1 cellular context compared by ENCODE assay signal in the genomic region with DNA sequence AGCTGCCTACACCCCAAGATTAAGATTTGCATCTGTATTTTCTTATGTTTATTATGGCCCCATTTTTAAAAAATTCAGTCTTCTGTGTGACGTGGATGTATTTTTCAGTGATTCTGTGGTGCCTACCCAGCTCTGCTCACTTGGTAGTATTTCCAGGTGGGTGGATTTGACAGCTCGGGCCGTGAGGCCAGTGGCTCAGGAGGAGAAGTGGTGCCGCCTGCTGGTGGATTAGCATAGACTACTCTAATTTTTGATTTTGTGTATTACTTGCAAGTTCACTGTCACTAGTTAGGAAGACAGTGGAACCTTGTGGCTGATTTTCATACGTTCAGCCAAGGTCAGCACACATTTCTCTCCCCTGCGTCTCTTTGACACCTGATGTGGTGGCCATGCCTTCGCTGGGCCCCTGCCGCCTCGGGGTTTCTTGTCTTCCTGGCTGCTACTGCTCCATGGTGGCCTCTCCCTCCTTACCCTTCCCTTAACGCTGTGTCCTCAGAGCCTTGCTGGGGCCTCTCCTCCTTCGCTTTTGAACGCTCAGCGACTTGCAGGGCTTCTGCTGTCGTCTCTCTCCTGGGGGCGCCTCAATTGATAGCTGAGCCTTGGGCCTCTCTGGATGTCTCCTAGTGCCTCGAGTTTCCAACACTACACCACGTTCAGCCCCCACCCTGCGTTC.
A peak's percentile ranks its signal among the peaks of the same experiment; 100 is the strongest.
TF ChIP-seq lines count a peak whose summit lies in the region.

No MANE protein-coding gene starts in this region.

TF ChIP-seq in HepG2, 621 proteins besides CTCF, POLR2A, EP300 and RAD21 (continued from another document and continues in another):
- TF ChIP-seq ZNF674 (CRISPR knock-in tag; IDR thresholded peaks at IDR 0.05; ENCODE audit: low read depth) = no peak
- TF ChIP-seq, protein P1, sequence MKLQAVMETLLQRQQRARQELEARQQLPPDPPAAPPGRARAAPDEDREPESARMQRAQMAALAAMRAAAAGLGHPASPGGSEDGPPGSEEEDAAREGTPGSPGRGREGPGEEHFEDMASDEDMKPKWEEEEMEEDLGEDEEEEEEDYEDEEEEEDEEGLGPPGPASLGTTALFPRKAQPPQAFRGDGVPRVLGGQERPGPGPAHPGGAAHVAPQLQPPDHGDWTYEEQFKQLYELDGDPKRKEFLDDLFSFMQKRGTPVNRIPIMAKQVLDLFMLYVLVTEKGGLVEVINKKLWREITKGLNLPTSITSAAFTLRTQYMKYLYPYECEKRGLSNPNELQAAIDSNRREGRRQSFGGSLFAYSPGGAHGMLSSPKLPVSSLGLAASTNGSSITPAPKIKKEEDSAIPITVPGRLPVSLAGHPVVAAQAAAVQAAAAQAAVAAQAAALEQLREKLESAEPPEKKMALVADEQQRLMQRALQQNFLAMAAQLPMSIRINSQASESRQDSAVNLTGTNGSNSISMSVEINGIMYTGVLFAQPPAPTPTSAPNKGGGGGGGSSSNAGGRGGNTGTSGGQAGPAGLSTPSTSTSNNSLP (IDR thresholded peaks at IDR 0.05; ENCODE audit: low read depth, low read length) = peak; percentile 66; the same call in 1 of the 2 replicates
- TF ChIP-seq, protein P2, sequence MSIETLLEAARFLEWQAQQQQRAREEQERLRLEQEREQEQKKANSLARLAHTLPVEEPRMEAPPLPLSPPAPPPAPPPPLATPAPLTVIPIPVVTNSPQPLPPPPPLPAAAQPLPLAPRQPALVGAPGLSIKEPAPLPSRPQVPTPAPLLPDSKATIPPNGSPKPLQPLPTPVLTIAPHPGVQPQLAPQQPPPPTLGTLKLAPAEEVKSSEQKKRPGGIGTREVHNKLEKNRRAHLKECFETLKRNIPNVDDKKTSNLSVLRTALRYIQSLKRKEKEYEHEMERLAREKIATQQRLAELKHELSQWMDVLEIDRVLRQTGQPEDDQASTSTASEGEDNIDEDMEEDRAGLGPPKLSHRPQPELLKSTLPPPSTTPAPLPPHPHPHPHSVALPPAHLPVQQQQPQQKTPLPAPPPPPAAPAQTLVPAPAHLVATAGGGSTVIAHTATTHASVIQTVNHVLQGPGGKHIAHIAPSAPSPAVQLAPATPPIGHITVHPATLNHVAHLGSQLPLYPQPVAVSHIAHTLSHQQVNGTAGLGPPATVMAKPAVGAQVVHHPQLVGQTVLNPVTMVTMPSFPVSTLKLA (IDR thresholded peaks at IDR 0.05) = peak; percentile 22; the same call in 1 of the 2 replicates
- TF ChIP-seq TGIF2 (CRISPR knock-in tag; IDR thresholded peaks at IDR 0.05) = peak; percentile 99
- TF ChIP-seq, protein P3, sequence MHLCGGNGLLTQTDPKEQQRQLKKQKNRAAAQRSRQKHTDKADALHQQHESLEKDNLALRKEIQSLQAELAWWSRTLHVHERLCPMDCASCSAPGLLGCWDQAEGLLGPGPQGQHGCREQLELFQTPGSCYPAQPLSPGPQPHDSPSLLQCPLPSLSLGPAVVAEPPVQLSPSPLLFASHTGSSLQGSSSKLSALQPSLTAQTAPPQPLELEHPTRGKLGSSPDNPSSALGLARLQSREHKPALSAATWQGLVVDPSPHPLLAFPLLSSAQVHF (CRISPR knock-in tag; IDR thresholded peaks at IDR 0.05) = no peak
- 0 out of 2 replicates have a peak, but pooled peaks have one; percentile 24 for TF ChIP-seq PPARG (CRISPR knock-in tag; conservative IDR thresholded peaks at IDR 0.05)
- TF ChIP-seq FOXP1 (IDR thresholded peaks at IDR 0.05) = no peak
- TF ChIP-seq FOXP1 (CRISPR knock-in tag; IDR thresholded peaks at IDR 0.05) = no peak
- no peak for TF ChIP-seq ZNF749 (CRISPR knock-in tag; IDR thresholded peaks at IDR 0.05; ENCODE audit: borderline replicate concordance)
- 0 out of 2 replicates have a peak, but pooled peaks have one; percentile 13 for TF ChIP-seq FOSL2 (CRISPR knock-in tag; IDR thresholded peaks at IDR 0.05)
- TF ChIP-seq, protein P4, sequence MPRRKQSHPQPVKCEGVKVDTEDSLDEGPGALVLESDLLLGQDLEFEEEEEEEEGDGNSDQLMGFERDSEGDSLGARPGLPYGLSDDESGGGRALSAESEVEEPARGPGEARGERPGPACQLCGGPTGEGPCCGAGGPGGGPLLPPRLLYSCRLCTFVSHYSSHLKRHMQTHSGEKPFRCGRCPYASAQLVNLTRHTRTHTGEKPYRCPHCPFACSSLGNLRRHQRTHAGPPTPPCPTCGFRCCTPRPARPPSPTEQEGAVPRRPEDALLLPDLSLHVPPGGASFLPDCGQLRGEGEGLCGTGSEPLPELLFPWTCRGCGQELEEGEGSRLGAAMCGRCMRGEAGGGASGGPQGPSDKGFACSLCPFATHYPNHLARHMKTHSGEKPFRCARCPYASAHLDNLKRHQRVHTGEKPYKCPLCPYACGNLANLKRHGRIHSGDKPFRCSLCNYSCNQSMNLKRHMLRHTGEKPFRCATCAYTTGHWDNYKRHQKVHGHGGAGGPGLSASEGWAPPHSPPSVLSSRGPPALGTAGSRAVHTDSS (CRISPR knock-in tag; conservative IDR thresholded peaks at IDR 0.05) = no peak
- TF ChIP-seq MEF2D (CRISPR knock-in tag; IDR thresholded peaks at IDR 0.05) = no peak
- no peak for TF ChIP-seq FOXA1 (IDR thresholded peaks at IDR 0.05)
- TF ChIP-seq FOXA1 (CRISPR knock-in tag; IDR thresholded peaks at IDR 0.05) = no peak
- no peak for TF ChIP-seq CCDC6 (CRISPR knock-in tag; IDR thresholded peaks at IDR 0.05)
- TF ChIP-seq, protein P5, sequence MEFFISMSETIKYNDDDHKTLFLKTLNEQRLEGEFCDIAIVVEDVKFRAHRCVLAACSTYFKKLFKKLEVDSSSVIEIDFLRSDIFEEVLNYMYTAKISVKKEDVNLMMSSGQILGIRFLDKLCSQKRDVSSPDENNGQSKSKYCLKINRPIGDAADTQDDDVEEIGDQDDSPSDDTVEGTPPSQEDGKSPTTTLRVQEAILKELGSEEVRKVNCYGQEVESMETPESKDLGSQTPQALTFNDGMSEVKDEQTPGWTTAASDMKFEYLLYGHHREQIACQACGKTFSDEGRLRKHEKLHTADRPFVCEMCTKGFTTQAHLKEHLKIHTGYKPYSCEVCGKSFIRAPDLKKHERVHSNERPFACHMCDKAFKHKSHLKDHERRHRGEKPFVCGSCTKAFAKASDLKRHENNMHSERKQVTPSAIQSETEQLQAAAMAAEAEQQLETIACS (CRISPR knock-in tag; IDR thresholded peaks at IDR 0.05) = no peak
- TF ChIP-seq ZNF572 (CRISPR knock-in tag; IDR thresholded peaks at IDR 0.05) = no peak
- TF ChIP-seq MAFK (conservative IDR thresholded peaks at IDR 0.05 in 1 of 2, IDR thresholded peaks at IDR 0.05 in 1 of 2; ENCODE audit: low read length in 2 of 2) = no peak
- TF ChIP-seq RFXAP (CRISPR knock-in tag; IDR thresholded peaks at IDR 0.05; ENCODE audit: borderline replicate concordance) = no peak
- no peak for TF ChIP-seq MZF1 (CRISPR knock-in tag; IDR thresholded peaks at IDR 0.05; ENCODE audit: borderline replicate concordance)
- no peak for TF ChIP-seq RXRB (CRISPR knock-in tag; IDR thresholded peaks at IDR 0.05; ENCODE audit: borderline replicate concordance)
- TF ChIP-seq HNRNPUL1 (IDR thresholded peaks at IDR 0.05; ENCODE audit: low read depth, low read length) = no peak
- TF ChIP-seq, protein P6, sequence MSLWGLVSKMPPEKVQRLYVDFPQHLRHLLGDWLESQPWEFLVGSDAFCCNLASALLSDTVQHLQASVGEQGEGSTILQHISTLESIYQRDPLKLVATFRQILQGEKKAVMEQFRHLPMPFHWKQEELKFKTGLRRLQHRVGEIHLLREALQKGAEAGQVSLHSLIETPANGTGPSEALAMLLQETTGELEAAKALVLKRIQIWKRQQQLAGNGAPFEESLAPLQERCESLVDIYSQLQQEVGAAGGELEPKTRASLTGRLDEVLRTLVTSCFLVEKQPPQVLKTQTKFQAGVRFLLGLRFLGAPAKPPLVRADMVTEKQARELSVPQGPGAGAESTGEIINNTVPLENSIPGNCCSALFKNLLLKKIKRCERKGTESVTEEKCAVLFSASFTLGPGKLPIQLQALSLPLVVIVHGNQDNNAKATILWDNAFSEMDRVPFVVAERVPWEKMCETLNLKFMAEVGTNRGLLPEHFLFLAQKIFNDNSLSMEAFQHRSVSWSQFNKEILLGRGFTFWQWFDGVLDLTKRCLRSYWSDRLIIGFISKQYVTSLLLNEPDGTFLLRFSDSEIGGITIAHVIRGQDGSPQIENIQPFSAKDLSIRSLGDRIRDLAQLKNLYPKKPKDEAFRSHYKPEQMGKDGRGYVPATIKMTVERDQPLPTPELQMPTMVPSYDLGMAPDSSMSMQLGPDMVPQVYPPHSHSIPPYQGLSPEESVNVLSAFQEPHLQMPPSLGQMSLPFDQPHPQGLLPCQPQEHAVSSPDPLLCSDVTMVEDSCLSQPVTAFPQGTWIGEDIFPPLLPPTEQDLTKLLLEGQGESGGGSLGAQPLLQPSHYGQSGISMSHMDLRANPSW (CRISPR knock-in tag; IDR thresholded peaks at IDR 0.05; ENCODE audit: borderline replicate concordance) = no peak
- TF ChIP-seq, protein P7, sequence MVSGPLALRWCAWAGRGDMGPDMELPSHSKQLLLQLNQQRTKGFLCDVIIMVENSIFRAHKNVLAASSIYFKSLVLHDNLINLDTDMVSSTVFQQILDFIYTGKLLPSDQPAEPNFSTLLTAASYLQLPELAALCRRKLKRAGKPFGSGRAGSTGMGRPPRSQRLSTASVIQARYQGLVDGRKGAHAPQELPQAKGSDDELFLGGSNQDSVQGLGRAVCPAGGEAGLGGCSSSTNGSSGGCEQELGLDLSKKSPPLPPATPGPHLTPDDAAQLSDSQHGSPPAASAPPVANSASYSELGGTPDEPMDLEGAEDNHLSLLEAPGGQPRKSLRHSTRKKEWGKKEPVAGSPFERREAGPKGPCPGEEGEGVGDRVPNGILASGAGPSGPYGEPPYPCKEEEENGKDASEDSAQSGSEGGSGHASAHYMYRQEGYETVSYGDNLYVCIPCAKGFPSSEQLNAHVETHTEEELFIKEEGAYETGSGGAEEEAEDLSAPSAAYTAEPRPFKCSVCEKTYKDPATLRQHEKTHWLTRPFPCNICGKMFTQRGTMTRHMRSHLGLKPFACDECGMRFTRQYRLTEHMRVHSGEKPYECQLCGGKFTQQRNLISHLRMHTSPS (CRISPR knock-in tag; IDR thresholded peaks at IDR 0.05; ENCODE audit: low read depth) = no peak
- TF ChIP-seq ESRRA (CRISPR knock-in tag; IDR thresholded peaks at IDR 0.05; ENCODE audit: low read depth) = no peak
- TF ChIP-seq ZFYVE20 (CRISPR knock-in tag; IDR thresholded peaks at IDR 0.05; ENCODE audit: borderline replicate concordance, low read depth) = no peak
- TF ChIP-seq, protein P8, sequence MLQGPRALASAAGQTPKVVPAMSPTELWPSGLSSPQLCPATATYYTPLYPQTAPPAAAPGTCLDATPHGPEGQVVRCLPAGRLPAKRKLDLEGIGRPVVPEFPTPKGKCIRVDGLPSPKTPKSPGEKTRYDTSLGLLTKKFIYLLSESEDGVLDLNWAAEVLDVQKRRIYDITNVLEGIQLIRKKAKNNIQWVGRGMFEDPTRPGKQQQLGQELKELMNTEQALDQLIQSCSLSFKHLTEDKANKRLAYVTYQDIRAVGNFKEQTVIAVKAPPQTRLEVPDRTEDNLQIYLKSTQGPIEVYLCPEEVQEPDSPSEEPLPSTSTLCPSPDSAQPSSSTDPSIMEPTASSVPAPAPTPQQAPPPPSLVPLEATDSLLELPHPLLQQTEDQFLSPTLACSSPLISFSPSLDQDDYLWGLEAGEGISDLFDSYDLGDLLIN (CRISPR knock-in tag; IDR thresholded peaks at IDR 0.05; ENCODE audit: borderline replicate concordance) = no peak
- TF ChIP-seq, protein P9, sequence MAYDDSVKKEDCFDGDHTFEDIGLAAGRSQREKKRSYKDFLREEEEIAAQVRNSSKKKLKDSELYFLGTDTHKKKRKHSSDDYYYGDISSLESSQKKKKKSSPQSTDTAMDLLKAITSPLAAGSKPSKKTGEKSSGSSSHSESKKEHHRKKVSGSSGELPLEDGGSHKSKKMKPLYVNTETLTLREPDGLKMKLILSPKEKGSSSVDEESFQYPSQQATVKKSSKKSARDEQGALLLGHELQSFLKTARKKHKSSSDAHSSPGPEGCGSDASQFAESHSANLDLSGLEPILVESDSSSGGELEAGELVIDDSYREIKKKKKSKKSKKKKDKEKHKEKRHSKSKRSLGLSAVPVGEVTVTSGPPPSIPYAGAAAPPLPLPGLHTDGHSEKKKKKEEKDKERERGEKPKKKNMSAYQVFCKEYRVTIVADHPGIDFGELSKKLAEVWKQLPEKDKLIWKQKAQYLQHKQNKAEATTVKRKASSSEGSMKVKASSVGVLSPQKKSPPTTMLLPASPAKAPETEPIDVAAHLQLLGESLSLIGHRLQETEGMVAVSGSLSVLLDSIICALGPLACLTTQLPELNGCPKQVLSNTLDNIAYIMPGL (CRISPR knock-in tag; IDR thresholded peaks at IDR 0.05; ENCODE audit: borderline replicate concordance in 1 of 2, low read depth in 1 of 2) = 0 out of 4 replicates have a peak, but pooled peaks of 1 of the 2 experiments have one; percentile 25
- TF ChIP-seq, protein P10, sequence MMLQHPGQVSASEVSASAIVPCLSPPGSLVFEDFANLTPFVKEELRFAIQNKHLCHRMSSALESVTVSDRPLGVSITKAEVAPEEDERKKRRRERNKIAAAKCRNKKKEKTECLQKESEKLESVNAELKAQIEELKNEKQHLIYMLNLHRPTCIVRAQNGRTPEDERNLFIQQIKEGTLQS (CRISPR knock-in tag; IDR thresholded peaks at IDR 0.05) = no peak
- TF ChIP-seq STAG1 (CRISPR knock-in tag; IDR thresholded peaks at IDR 0.05) = peak; percentile 92
- TF ChIP-seq SSRP1 (CRISPR knock-in tag; IDR thresholded peaks at IDR 0.05) = no peak
- no peak for TF ChIP-seq ZNF878 (CRISPR knock-in tag; IDR thresholded peaks at IDR 0.05)
- no peak for TF ChIP-seq TRIM24 (CRISPR knock-in tag; IDR thresholded peaks at IDR 0.05)
- TF ChIP-seq, protein P11, sequence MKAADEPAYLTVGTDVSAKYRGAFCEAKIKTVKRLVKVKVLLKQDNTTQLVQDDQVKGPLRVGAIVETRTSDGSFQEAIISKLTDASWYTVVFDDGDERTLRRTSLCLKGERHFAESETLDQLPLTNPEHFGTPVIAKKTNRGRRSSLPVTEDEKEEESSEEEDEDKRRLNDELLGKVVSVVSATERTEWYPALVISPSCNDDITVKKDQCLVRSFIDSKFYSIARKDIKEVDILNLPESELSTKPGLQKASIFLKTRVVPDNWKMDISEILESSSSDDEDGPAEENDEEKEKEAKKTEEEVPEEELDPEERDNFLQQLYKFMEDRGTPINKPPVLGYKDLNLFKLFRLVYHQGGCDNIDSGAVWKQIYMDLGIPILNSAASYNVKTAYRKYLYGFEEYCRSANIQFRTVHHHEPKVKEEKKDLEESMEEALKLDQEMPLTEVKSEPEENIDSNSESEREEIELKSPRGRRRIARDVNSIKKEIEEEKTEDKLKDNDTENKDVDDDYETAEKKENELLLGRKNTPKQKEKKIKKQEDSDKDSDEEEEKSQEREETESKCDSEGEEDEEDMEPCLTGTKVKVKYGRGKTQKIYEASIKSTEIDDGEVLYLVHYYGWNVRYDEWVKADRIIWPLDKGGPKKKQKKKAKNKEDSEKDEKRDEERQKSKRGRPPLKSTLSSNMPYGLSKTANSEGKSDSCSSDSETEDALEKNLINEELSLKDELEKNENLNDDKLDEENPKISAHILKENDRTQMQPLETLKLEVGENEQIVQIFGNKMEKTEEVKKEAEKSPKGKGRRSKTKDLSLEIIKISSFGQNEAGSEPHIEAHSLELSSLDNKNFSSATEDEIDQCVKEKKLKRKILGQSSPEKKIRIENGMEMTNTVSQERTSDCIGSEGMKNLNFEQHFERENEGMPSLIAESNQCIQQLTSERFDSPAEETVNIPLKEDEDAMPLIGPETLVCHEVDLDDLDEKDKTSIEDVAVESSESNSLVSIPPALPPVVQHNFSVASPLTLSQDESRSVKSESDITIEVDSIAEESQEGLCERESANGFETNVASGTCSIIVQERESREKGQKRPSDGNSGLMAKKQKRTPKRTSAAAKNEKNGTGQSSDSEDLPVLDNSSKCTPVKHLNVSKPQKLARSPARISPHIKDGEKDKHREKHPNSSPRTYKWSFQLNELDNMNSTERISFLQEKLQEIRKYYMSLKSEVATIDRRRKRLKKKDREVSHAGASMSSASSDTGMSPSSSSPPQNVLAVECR (CRISPR knock-in tag; IDR thresholded peaks at IDR 0.05; ENCODE audit: borderline replicate concordance) = peak; percentile 47; the same call in 1 of the 2 replicates
- no peak for TF ChIP-seq NR3C1 (CRISPR knock-in tag; IDR thresholded peaks at IDR 0.05)
- no peak for TF ChIP-seq ZNF775 (CRISPR knock-in tag; IDR thresholded peaks at IDR 0.05; ENCODE audit: borderline replicate concordance)
- TF ChIP-seq ZFP37 (CRISPR knock-in tag; IDR thresholded peaks at IDR 0.05; ENCODE audit: borderline replicate concordance) = no peak
- TF ChIP-seq ZNF234 (CRISPR knock-in tag; conservative IDR thresholded peaks at IDR 0.05) = no peak
